ENCODE assay signal across 9 cellular contexts in the genomic region with DNA sequence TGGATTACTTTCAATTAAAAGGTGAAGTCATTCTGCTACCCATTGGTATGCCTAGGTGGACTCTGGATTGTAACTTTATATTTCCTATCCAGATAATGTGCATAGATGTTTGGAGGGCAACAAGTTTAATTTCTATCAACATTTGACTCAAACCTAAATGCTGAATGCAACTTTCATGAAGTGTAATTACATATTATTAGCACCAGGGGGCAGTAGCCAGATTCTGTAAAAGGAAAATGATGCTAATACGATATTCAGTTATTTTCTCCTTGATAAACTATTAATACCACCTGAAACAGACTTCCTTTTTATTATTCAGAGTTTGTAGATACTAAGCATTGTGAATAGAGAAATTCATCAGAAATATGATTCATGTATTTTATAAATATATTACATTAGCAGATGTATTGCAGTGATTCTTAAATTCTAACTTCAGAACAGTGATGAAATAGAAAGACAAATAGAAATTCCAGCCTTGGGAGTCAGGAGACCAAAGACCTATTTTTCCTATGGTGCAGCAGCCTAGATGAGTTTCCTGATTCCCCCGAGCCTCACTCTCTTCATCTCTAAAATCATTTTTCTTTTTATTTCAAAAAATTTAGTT.
DNase-seq lines count a peak whose midpoint lies in the region; ATAC-seq and TF ChIP-seq lines count a peak whose summit lies in the region.
"Had no signal": no experiment of that assay in that cellular context is flagged by ENCODE, and none has a peak within 500 bp of the region (broad histone marks: within the 10 kb centered on the region; RNA-seq: fewer than 3 reads in every experiment).

No MANE protein-coding gene starts in this region.

- no peak overlapping the region for H3K4me3 ChIP-seq in dorsolateral prefrontal cortex
- H3K4me3 ChIP-seq in ovary = no peak overlapping the region

- H3K27ac Mint-ChIP-seq in T-helper 17 cell = no peak overlapping the region
- H3K27ac Mint-ChIP-seq: activated naive CD4-positive, alpha-beta T cell treated with anti-CD3 and anti-CD28 coated beads, Interleukin-2, amount 50 U/mL, for 24 hours had no signal

- H3K4me3 Mint-ChIP-seq in T-helper 17 cell = no peak overlapping the region
- H3K4me3 Mint-ChIP-seq: activated naive CD4-positive, alpha-beta T cell treated with anti-CD3 and anti-CD28 coated beads, Interleukin-2, amount 50 U/mL, for 24 hours had no signal

- no peaks in the 10 kb centered on the region for H3K4me1 Mint-ChIP-seq in T-helper 17 cell

- TF ChIP-seq EP300 in ovary (IDR thresholded peaks at IDR 0.05) = no peak

- H3K27ac ChIP-seq in dorsolateral prefrontal cortex (no peak overlapping the region), ovary (no peak overlapping the region)

- TF ChIP-seq CTCF in dorsolateral prefrontal cortex (IDR thresholded peaks at IDR 0.05 in 54 of 56, conservative IDR thresholded peaks at IDR 0.05 in 2 of 56; ENCODE audit: low read depth in 1 of 56, partially characterized antibody in 56 of 56) (peak; percentile 59 to 95 (median 78)), ovary (IDR thresholded peaks at IDR 0.05) (peak; percentile 23 to 55 (median 30))

- H3K36me3 Mint-ChIP-seq in T-helper 17 cell (ENCODE audit: low read depth) = no peaks in the 10 kb centered on the region

- 27 to 37% (median 36%) methylated on average over 2 of the region's 2 CpGs for WGBS in ovary, 3 donors

- intact Hi-C loops in dorsolateral prefrontal cortex (cut with DNase I) = loop anchor here in 1 of 2 donors (5.0 kb wide), 1 partner anchor 113 kb away; no protein-coding TSS in a partner anchor
- intact Hi-C loops in ovary (cut with DNase I) = loop anchor here in 1 of 4 donors (10.0 kb wide), 1 partner anchor 110 kb away; no protein-coding TSS in a partner anchor

- H3K27me3 ChIP-seq in dorsolateral prefrontal cortex = no peaks in the 10 kb centered on the region
- H3K27me3 ChIP-seq in ovary = no peaks in the 10 kb centered on the region

- H3K27me3 Mint-ChIP-seq in T-helper 17 cell = peaks cover 19% of the 10 kb centered on the region

- no peaks in the 10 kb centered on the region for H3K9me3 ChIP-seq in ovary
- no peaks in the 10 kb centered on the region for H3K9me3 ChIP-seq in T-helper 17 cell (ENCODE audit: control insufficient read depth, low read length, poor library complexity, severe bottlenecking)

- ATAC-seq in HG03175 (IDR thresholded peaks at IDR 0.05; ENCODE audit: unreplicated experiment) = no peak
- no peak for ATAC-seq in HG03039 (IDR thresholded peaks at IDR 0.05; ENCODE audit: unreplicated experiment)
- no peak for ATAC-seq in T-helper 17 cell

- H3K4me1 ChIP-seq in ovary (ENCODE audit: insufficient read depth) = no peaks in the 10 kb centered on the region

- no peak for TF ChIP-seq POLR2A in ovary (IDR thresholded peaks at IDR 0.05)

- no peaks in the 10 kb centered on the region for H3K36me3 ChIP-seq in ovary

- peak; percentile 7 to 11 for DNase-seq in SHP77 (lab: John Stamatoyannopoulos, UW)
- no peak for DNase-seq in SHP77 treated with DMSO at 0.1 percent for 48 hours (lab: John Stamatoyannopoulos, UW)
- peak; percentile 15 to 59 for DNase-seq in NCI-H446 (lab: John Stamatoyannopoulos, UW)
- no peak for DNase-seq in dorsolateral prefrontal cortex
- no peak for DNase-seq in ovary
- DNase-seq in T-helper 17 cell = no peak

Comparison
In these comparisons a context has a peak if more than half of its experiments do, and no peak if none do; other contexts are left out.
1. DNase-seq: peak in SHP77 (2 of 2) and NCI-H446 (2 of 2); none in SHP77 treated with DMSO at 0.1 percent for 48 hours (single experiment), dorsolateral prefrontal cortex (0 of 10), ovary (0 of 5) and T-helper 17 cell (0 of 3).